ENCODE assay signal across 8 cellular contexts in the genomic region with DNA sequence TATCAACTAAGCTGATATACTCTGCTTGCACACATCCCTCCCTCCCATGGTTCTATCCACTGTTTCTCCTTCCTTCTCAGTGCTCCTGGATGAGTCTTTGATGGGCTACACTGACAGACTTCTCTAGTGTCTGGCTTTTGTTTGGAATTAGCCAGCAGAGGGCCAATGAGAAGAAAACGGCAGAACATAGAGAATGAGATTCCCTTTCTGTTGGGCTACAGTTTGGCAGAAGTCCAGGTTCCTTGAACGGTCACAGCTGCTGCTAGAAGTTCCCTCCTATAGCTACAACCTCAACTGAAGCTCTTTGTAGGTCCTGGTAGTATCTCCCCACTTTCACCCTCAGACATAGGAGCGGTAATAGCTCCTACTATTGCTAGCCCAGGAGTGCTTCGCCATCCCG.
DNase-seq lines count a peak whose midpoint lies in the region; ATAC-seq, FAIRE-seq and TF ChIP-seq lines count a peak whose summit lies in the region.

No MANE protein-coding gene starts in this region.

- no peak overlapping the region for H3K9ac ChIP-seq in astrocyte (ENCODE audit: low read length)

- H3K4me2 ChIP-seq in astrocyte (ENCODE audit: low read length), result no peak overlapping the region

- peak; percentile 10 for TF ChIP-seq CTCF in astrocyte (IDR thresholded peaks at IDR 0.05; ENCODE audit: insufficient read depth, low read depth, low read length)

- no peaks in the 10 kb centered on the region for H3K79me2 ChIP-seq in astrocyte (ENCODE audit: insufficient read depth, low read length)

- H3K4me3 ChIP-seq in astrocyte (ENCODE audit: insufficient read depth, low read depth, low read length), result no peak overlapping the region

- H3K27ac Mint-ChIP-seq in astrocyte (ENCODE audit: unreplicated experiment), result no peak overlapping the region
- H3K27ac Mint-ChIP-seq in activated T-cell treated with anti-CD3 and anti-CD28 coated beads, Interleukin-2, amount 50 U/mL, for 24 hours, result no peak overlapping the region

- H3K27ac ChIP-seq in astrocyte (ENCODE audit: low read depth, low read length), result no peak overlapping the region

- H3K4me1 Mint-ChIP-seq in astrocyte (ENCODE audit: low read depth, unreplicated experiment), result no peaks in the 10 kb centered on the region
- H3K4me1 Mint-ChIP-seq in activated T-cell treated with anti-CD3 and anti-CD28 coated beads, Interleukin-2, amount 50 U/mL, for 24 hours (ENCODE audit: low read depth), result peaks cover 11% of the 10 kb centered on the region

- H3K36me3 Mint-ChIP-seq in astrocyte (ENCODE audit: low read depth, unreplicated experiment), result no peaks in the 10 kb centered on the region
- H3K36me3 Mint-ChIP-seq in activated T-cell treated with anti-CD3 and anti-CD28 coated beads, Interleukin-2, amount 50 U/mL, for 24 hours (ENCODE audit: low read depth), result no peaks in the 10 kb centered on the region

- no peaks in the 10 kb centered on the region for H3K27me3 ChIP-seq in astrocyte (ENCODE audit: insufficient read depth, low read length)

- no peak overlapping the region for H2AFZ ChIP-seq in astrocyte (ENCODE audit: low read depth, low read length)

- DNase-seq in DMS53 treated with DMSO at 0.1 percent for 48 hours (lab: John Stamatoyannopoulos, UW; ENCODE audit: unreplicated experiment) (peak; percentile 92), NCI-H187 (lab: John Stamatoyannopoulos, UW) (peak; percentile 31 to 53), astrocyte (ENCODE audit: low read depth) (peak; percentile 8), medulla oblongata (ENCODE audit: extremely low spot score) (peak; percentile 40), middle frontal gyrus (ENCODE audit: extremely low spot score, low spot score) (no peak), SW 1271 (lab: John Stamatoyannopoulos, UW) (no peak)
- no peak for DNase-seq in activated T-cell treated with anti-CD3 and anti-CD28 coated beads, Interleukin-2, amount 50 U/mL, for 24 hours

- H4K20me1 ChIP-seq in astrocyte (ENCODE audit: insufficient read depth, low read length), result no peaks in the 10 kb centered on the region

- no peaks in the 10 kb centered on the region for H3K9me3 ChIP-seq in astrocyte (ENCODE audit: insufficient read depth, low read depth, low read length)

- H3K9me3 Mint-ChIP-seq in astrocyte (ENCODE audit: unreplicated experiment), result no peaks in the 10 kb centered on the region
- no peaks in the 10 kb centered on the region for H3K9me3 Mint-ChIP-seq in activated T-cell treated with anti-CD3 and anti-CD28 coated beads, Interleukin-2, amount 50 U/mL, for 24 hours

- H3K4me3 Mint-ChIP-seq in astrocyte (ENCODE audit: unreplicated experiment), result no peak overlapping the region
- H3K4me3 Mint-ChIP-seq in activated T-cell treated with anti-CD3 and anti-CD28 coated beads, Interleukin-2, amount 50 U/mL, for 24 hours, result no peak overlapping the region

- no peaks in the 10 kb centered on the region for H3K4me1 ChIP-seq in astrocyte (ENCODE audit: insufficient read depth, low read length)

- H3K36me3 ChIP-seq in astrocyte (ENCODE audit: insufficient read depth, low read length), result no peaks in the 10 kb centered on the region

- no peak for FAIRE-seq in astrocyte (lab: Jason Lieb, UNC)

- ATAC-seq in HG02884 (IDR thresholded peaks at IDR 0.05; ENCODE audit: unreplicated experiment), result no peak

- H3K27me3 Mint-ChIP-seq in astrocyte (ENCODE audit: low read depth, unreplicated experiment), result no peaks in the 10 kb centered on the region
- H3K27me3 Mint-ChIP-seq in activated T-cell treated with anti-CD3 and anti-CD28 coated beads, Interleukin-2, amount 50 U/mL, for 24 hours, result no peaks in the 10 kb centered on the region

Comparison
In these comparisons a context has a peak if more than half of its experiments do, and no peak if none do; other contexts are left out.
1. DNase-seq: peak in DMS53 treated with DMSO at 0.1 percent for 48 hours (single experiment), NCI-H187 (2 of 2), astrocyte (single experiment) and medulla oblongata (single experiment); none in middle frontal gyrus (single experiment), activated T-cell treated with anti-CD3 and anti-CD28 coated beads, Interleukin-2, amount 50 U/mL, for 24 hours (single experiment) and SW 1271 (0 of 2).